Comparison of ENCODE assay signal across 1 cellular context in the genomic region with DNA sequence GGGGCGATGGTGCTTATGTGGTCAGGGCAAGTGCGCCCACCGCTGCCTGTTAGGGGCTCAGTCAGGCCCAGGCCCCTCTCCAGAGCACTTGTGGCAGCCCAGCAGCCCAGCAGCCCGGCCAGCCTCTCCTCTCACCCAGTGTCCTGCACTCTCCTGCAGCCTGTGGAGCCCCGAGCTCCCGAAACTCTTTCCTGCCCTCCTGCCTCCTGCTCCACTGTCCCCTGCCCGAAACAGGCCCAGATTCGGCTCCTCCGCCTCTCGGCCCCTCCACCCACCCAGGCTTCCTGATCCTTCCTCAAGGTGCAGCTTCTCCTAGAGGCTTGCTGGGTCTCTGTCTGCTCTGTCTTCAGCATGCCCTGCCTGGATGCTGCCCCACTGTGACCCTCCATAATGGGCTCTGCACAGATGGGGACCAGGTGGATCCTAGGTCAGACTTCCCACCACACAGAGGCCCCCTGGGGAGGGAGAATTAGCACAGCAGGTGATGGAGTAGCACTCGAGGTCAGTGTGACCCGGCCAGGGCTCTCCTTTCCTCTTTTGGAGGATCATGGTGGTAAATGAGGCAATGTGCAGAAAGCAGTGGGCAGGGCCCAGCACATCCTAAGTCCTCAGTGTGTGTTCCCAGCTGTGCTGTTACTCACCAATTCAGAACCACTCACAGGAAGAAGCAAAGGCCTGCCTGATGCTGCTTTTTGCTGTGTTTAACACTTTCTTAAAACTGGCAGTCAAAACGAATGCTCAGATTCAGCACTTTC.
TF ChIP-seq lines count a peak whose summit lies in the region.

No MANE protein-coding gene starts in this region.

TF ChIP-seq in Ishikawa, 13 proteins besides CTCF, POLR2A, EP300 and RAD21:
- TF ChIP-seq TCF12 (IDR thresholded peaks at IDR 0.05; ENCODE audit: low read depth) (peak; percentile 95), CREB1 (IDR thresholded peaks at IDR 0.05; ENCODE audit: low read depth) (no peak), NFIC (IDR thresholded peaks at IDR 0.05) (peak; percentile 67), TEAD4 (IDR thresholded peaks at IDR 0.05) (peak; percentile 49), FOXM1 (IDR thresholded peaks at IDR 0.05; ENCODE audit: borderline replicate concordance, low read depth) (peak; percentile 72; the same call in 1 of the 2 replicates), YY1 (IDR thresholded peaks at IDR 0.05; ENCODE audit: low read depth) (no peak), CEBPB (IDR thresholded peaks at IDR 0.05) (peak; percentile 45; the same call in 1 of the 2 replicates)
- TF ChIP-seq, protein P1, sequence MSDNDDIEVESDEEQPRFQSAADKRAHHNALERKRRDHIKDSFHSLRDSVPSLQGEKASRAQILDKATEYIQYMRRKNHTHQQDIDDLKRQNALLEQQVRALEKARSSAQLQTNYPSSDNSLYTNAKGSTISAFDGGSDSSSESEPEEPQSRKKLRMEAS (IDR thresholded peaks at IDR 0.05), result peak; percentile 34; the same call in 1 of the 2 replicates
